Comparison of ENCODE assay signal across 8 cellular contexts in the genomic region with DNA sequence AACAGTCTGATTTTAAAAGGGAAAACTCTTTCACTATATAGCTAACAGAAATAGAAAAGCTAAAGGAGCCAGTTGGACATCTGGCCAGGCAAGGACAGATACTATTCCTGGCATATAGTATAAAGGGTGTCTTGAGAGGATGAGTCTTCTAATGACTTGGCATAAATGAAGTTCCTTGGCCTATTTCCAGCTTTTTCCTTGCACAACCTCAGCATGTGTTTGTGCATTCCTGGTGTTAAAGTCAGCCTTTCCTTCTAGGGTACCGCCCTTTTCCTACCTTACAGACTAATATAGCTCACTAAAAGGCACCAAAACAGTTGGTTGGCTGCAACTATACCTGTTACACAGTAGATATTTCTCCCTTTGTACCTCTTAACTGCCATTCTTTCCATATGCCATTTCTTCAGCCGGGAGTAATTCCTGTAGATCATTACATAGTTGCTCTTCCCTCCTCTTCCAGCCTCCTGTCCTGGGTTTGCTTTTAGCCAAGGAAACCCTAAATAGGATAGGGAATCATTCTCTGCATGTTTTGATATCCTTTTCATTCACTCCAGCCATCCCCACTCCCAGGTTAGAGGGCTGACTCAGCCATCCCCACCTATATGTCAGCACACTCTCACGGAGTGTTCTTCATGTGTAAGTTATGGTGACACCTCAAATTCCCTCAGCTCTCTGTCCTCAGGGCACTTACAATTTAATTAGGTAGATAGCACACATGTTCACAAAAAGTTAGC.
DNase-seq lines count a peak whose midpoint lies in the region; TF ChIP-seq lines count a peak whose summit lies in the region.

No MANE protein-coding gene starts in this region.

- peaks cover 33% of the 10 kb centered on the region for H3K4me1 ChIP-seq in mammary epithelial cell (ENCODE audit: insufficient read depth, low read length)

- POLR2A ChIA-PET in GM10248 (lab: Yijun Ruan, JAX), result no interaction called here

- dilution Hi-C loops in mammary epithelial cell (cut with HindIII; ENCODE audit: low sequenced_read_pairs), result no loop called here

- DNase-seq in AG08395 (ENCODE audit: low spot score), result peak; percentile 82
- peak; percentile 94 for DNase-seq in LoVo (ENCODE audit: low spot score)
- peak; percentile 99 for DNase-seq in mammary epithelial cell
- DNase-seq in lung microvascular endothelial cell (ENCODE audit: low read depth in 2 of 2), result peak; percentile 48 to 93
- DNase-seq in NOMO-1 treated with dmso at 0.1 percent for 144 hours (lab: John Stamatoyannopoulos, UW; ENCODE audit: unreplicated experiment), result no peak
- DNase-seq in hypothalamus (lab: John Stamatoyannopoulos, UW), result no peak
- DNase-seq in D341Med (ENCODE audit: low spot score), result no peak
- DNase-seq in GM10248 (ENCODE audit: extremely low spot score), result no peak

- peak overlapping the region; percentile 93 for H3K27ac ChIP-seq in mammary epithelial cell (ENCODE audit: insufficient read depth, low read depth, low read length)

- WGBS in mammary epithelial cell (ENCODE audit: low coverage, missing lambda C conversion rate), result 4% methylated on average over 3 of the region's 3 CpGs

- no peak overlapping the region for H3K4me3 ChIP-seq in mammary epithelial cell (replicated peaks in 1 of 3; ENCODE audit: insufficient read depth in 1 of 3, low read depth in 2 of 3, low read length in 3 of 3)

- peak overlapping the region; percentile 63 for H3K9ac ChIP-seq in mammary epithelial cell (ENCODE audit: insufficient read depth, low read length)

- CTCF ChIA-PET in mammary epithelial cell (lab: Charles Lee; ENCODE audit: low non-redundant PET) (interaction anchor here (0.5 kb wide), 1 partner anchor 84 kb away, joined by 4 read pairs; no protein-coding TSS in a partner anchor), GM10248 (lab: Yijun Ruan, JAX) (no interaction called here)

- TF ChIP-seq CTCF in mammary epithelial cell (conservative IDR thresholded peaks at IDR 0.05 in 1 of 2, IDR thresholded peaks at IDR 0.05 in 1 of 2; ENCODE audit: extremely low read depth in 1 of 2, insufficient read depth in 1 of 2, low read depth in 1 of 2, low read length in 2 of 2), result no peak
- TF ChIP-seq CTCF in GM10248 (IDR thresholded peaks at IDR 0.05; ENCODE audit: control extremely low read depth, extremely low read depth, low read depth, missing control alignments), result no peak

- TSS peak; percentile 94 for BruUV-seq in mammary epithelial cell (replicated peaks; lab: Mats Ljungman, UMichigan)

- no peaks in the 10 kb centered on the region for H3K27me3 ChIP-seq in mammary epithelial cell (ENCODE audit: insufficient read depth, low read length)

- H4K20me1 ChIP-seq in mammary epithelial cell (ENCODE audit: insufficient read depth, low read length), result no peaks in the 10 kb centered on the region

- H3K79me2 ChIP-seq in mammary epithelial cell (ENCODE audit: insufficient read depth, low read length), result no peaks in the 10 kb centered on the region

- H3K4me2 ChIP-seq in mammary epithelial cell (ENCODE audit: insufficient read depth, low read depth, low read length), result peak overlapping the region; percentile 63

- in situ Hi-C loops in mammary epithelial cell (cut with MboI; ENCODE audit: low sequenced_read_pairs in 2 of 2), result no loop called here

- peak overlapping the region; percentile 62 for H2AFZ ChIP-seq in mammary epithelial cell (ENCODE audit: low read depth, low read length)

- no peaks in the 10 kb centered on the region for H3K36me3 ChIP-seq in mammary epithelial cell (ENCODE audit: insufficient read depth, low read length)

- no peaks in the 10 kb centered on the region for H3K9me3 ChIP-seq in mammary epithelial cell (replicated peaks; ENCODE audit: insufficient read depth, low read length)

- intact Hi-C loops in mammary epithelial cell (cut with micrococcal nuclease), result loop anchor here (2.0 kb wide), 1 partner anchor 55 kb away; no protein-coding TSS in a partner anchor

Comparison
In these comparisons a context has a peak if more than half of its experiments do, and no peak if none do; other contexts are left out.
1. DNase-seq: peak in AG08395 (single experiment), LoVo (single experiment), mammary epithelial cell (single experiment) and lung microvascular endothelial cell (2 of 2); none in NOMO-1 treated with dmso at 0.1 percent for 144 hours (single experiment), hypothalamus (0 of 51), D341Med (single experiment) and GM10248 (single experiment).